Comparison of ENCODE assay signal across 13 cellular contexts in genomic region chr17:43953746-43954145, GRCh38. TPM values are rescaled to one million over a fixed set of nuclear protein-coding genes. Genes with fewer than 3 reads are reported as not detected.
DNase-seq lines count a peak whose midpoint lies in the region; ATAC-seq and TF ChIP-seq lines count a peak whose summit lies in the region.
"Had no signal": no experiment of that assay in that cellular context is flagged by ENCODE, and none has a peak within 500 bp of the region (broad histone marks: within the 10 kb centered on the region; RNA-seq: fewer than 3 reads in every experiment).

TSS of gene PYY (minus strand) at chr17:43953940. CDS start at chr17:43953483, 457 bp downstream.

- H3K4me1 Mint-ChIP-seq in MCF 10A (ENCODE audit: insufficient read depth, unreplicated experiment) (peaks cover 14% of the 10 kb centered on the region), memory B cell (peaks cover 7% of the 10 kb centered on the region)

- peaks cover 28% of the 10 kb centered on the region for H3K27me3 Mint-ChIP-seq in MCF 10A (ENCODE audit: insufficient read depth, unreplicated experiment)
- H3K27me3 Mint-ChIP-seq in memory B cell = peaks cover 37% of the 10 kb centered on the region

- H3K4me3 ChIP-seq in breast epithelium = peak within 1 kb of the TSS in 2 of 3 donors; percentile 16 to 53
- peak within 1 kb of the TSS; percentile 43 for H3K4me3 ChIP-seq in coronary artery
- peak within 1 kb of the TSS; percentile 23 for H3K4me3 ChIP-seq in thoracic aorta
- H3K4me3 ChIP-seq in spleen = peak within 1 kb of the TSS in 1 of 8 donors; percentile 24
- H3K4me3 ChIP-seq in effector memory CD4-positive, alpha-beta T cell (ENCODE audit: insufficient read depth, low read depth, low read length, poor library complexity, severe bottlenecking) = no peak within 1 kb of the TSS
- H3K4me3 ChIP-seq: lung, prostate gland had no signal

- H3K9me3 ChIP-seq in breast epithelium (no peaks in the 10 kb centered on the region), thoracic aorta (no peaks in the 10 kb centered on the region), spleen (no peaks in the 10 kb centered on the region)
- H3K9me3 ChIP-seq in effector memory CD4-positive, alpha-beta T cell (ENCODE audit: control insufficient read depth, low read length) = no peaks in the 10 kb centered on the region
- H3K9me3 ChIP-seq: prostate gland had no signal

- intact Hi-C loops in breast epithelium (cut with DNase I; ENCODE audit: low total_unique reads) (no loop called here), MCF 10A (cut with micrococcal nuclease) (no loop called here), spleen (cut with DNase I; ENCODE audit: low total_unique reads) (no loop called here)

- CTCF ChIA-PET in MCF 10A (lab: Yijun Ruan, JAX) = no interaction called here

- no peaks in the 10 kb centered on the region for H3K36me3 Mint-ChIP-seq in MCF 10A (ENCODE audit: insufficient read depth, unreplicated experiment)
- H3K36me3 Mint-ChIP-seq in memory B cell = no peaks in the 10 kb centered on the region

- H3K27me3 ChIP-seq in breast epithelium = peaks cover 4 to 31% of the 10 kb centered on the region in 2 donors
- H3K27me3 ChIP-seq in thoracic aorta (replicated peaks; ENCODE audit: insufficient read depth) = peaks cover 15% of the 10 kb centered on the region
- H3K27me3 ChIP-seq in spleen (replicated peaks in 1 of 7) = peaks cover 0 to 78% (median 38%) of the 10 kb centered on the region in 7 donors
- H3K27me3 ChIP-seq in effector memory CD4-positive, alpha-beta T cell (replicated peaks; ENCODE audit: control insufficient read depth, insufficient read depth, low read length, poor library complexity, severe bottlenecking) = peaks cover 8% of the 10 kb centered on the region

- H3K4me1 ChIP-seq in breast epithelium = no peaks in the 10 kb centered on the region
- H3K4me1 ChIP-seq in thoracic aorta (ENCODE audit: control insufficient read depth in 1 of 2, low read depth in 2 of 2) = peaks cover 3 to 6% of the 10 kb centered on the region in 2 donors
- H3K4me1 ChIP-seq in spleen = peaks cover 0 to 14% (median 12%) of the 10 kb centered on the region in 6 donors
- H3K4me1 ChIP-seq in effector memory CD4-positive, alpha-beta T cell (ENCODE audit: control insufficient read depth, insufficient read depth, low read length, poor library complexity, severe bottlenecking) = no peaks in the 10 kb centered on the region
- H3K4me1 ChIP-seq: prostate gland had no signal

- no peak within 1 kb of the TSS for H3K27ac ChIP-seq in breast epithelium
- H3K27ac ChIP-seq in coronary artery = no peak within 1 kb of the TSS
- H3K27ac ChIP-seq in thoracic aorta = no peak within 1 kb of the TSS
- H3K27ac ChIP-seq in spleen = no peak within 1 kb of the TSS
- no peak within 1 kb of the TSS for H3K27ac ChIP-seq in effector memory CD4-positive, alpha-beta T cell (ENCODE audit: insufficient read depth, low read length, poor library complexity, severe bottlenecking)
- H3K27ac ChIP-seq: prostate gland had no signal

- DNase-seq in breast epithelium (ENCODE audit: low spot score in 2 of 2) = no peak
- DNase-seq in MCF 10A (ENCODE audit: unreplicated experiment) = no peak
- DNase-seq in coronary artery (ENCODE audit: low spot score) = no peak
- no peak for DNase-seq in memory B cell (ENCODE audit: low spot score in 2 of 2)
- no peak for DNase-seq in thoracic aorta (ENCODE audit: low spot score)
- DNase-seq in effector CD8-positive, alpha-beta T cell (lab: John Stamatoyannopoulos, UW) = no peak
- DNase-seq in spleen = no peak
- DNase-seq in effector memory CD4-positive, alpha-beta T cell = no peak
- DNase-seq: activated CD4-positive, CD25-positive, alpha-beta regulatory T cell treated with anti-CD3 and anti-CD28 coated beads, Interleukin-2, amount 50 U/mL, for 72 hours; NCI-H2107 had no signal

- 42 to 54% (median 52%) methylated on average over 8 to 11 of the region's 11 CpGs for WGBS in spleen, 5 donors

- H3K36me3 ChIP-seq in breast epithelium (no peaks in the 10 kb centered on the region), thoracic aorta (no peaks in the 10 kb centered on the region), spleen (no peaks in the 10 kb centered on the region)
- no peaks in the 10 kb centered on the region for H3K36me3 ChIP-seq in effector memory CD4-positive, alpha-beta T cell (ENCODE audit: control insufficient read depth, insufficient read depth, low read length)
- H3K36me3 ChIP-seq: prostate gland had no signal

- no peak for TF ChIP-seq CTCF in breast epithelium (IDR thresholded peaks at IDR 0.05)
- no peak for TF ChIP-seq CTCF in MCF 10A (IDR thresholded peaks at IDR 0.05; ENCODE audit: unreplicated experiment)
- no peak for TF ChIP-seq CTCF in coronary artery (IDR thresholded peaks at IDR 0.05)
- TF ChIP-seq CTCF in thoracic aorta (IDR thresholded peaks at IDR 0.05) = no peak
- TF ChIP-seq CTCF in spleen (IDR thresholded peaks at IDR 0.05 in 8 of 11, conservative IDR thresholded peaks at IDR 0.05 in 3 of 11) = no peak

- H3K27ac Mint-ChIP-seq in MCF 10A (ENCODE audit: low read depth, unreplicated experiment) (no peak within 1 kb of the TSS), memory B cell (no peak within 1 kb of the TSS)

- BruUV-seq in MCF 10A (replicated peaks; lab: Mats Ljungman, UMichigan) = no TSS peak

- POLR2A ChIA-PET in MCF 10A (lab: Yijun Ruan, JAX) = no interaction called here

- ATAC-seq in memory B cell (ENCODE audit: low read depth) = no peak
- ATAC-seq in thoracic aorta (ENCODE audit: insufficient number of reproducible peaks, low FRiP score, low read depth) = no peak

- H3K9me3 Mint-ChIP-seq in MCF 10A (ENCODE audit: unreplicated experiment) = no peaks in the 10 kb centered on the region
- H3K9me3 Mint-ChIP-seq in memory B cell = no peaks in the 10 kb centered on the region

- H3K4me3 Mint-ChIP-seq in MCF 10A (ENCODE audit: unreplicated experiment) (no peak within 1 kb of the TSS), memory B cell (peak within 1 kb of the TSS; percentile 15)

- TF ChIP-seq POLR2A in breast epithelium (IDR thresholded peaks at IDR 0.05) (no peak), spleen (IDR thresholded peaks at IDR 0.05) (no peak)

RNA-seq across cellular contexts. Expression of gene PYY, which starts in this region (rescaled TPM):
- total RNA-seq in breast epithelium (under 1 TPM in 2 of 3 donors, not detected in 1; 0.88 to 0.98 TPM), MCF 10A (2022) (not detected in 2 replicates), thoracic aorta (not detected), spleen (not detected)
- not detected for polyA plus RNA-seq in spleen
- total RNA-seq: LHCN-M2, prostate gland had no signal
